In the genomic region with DNA sequence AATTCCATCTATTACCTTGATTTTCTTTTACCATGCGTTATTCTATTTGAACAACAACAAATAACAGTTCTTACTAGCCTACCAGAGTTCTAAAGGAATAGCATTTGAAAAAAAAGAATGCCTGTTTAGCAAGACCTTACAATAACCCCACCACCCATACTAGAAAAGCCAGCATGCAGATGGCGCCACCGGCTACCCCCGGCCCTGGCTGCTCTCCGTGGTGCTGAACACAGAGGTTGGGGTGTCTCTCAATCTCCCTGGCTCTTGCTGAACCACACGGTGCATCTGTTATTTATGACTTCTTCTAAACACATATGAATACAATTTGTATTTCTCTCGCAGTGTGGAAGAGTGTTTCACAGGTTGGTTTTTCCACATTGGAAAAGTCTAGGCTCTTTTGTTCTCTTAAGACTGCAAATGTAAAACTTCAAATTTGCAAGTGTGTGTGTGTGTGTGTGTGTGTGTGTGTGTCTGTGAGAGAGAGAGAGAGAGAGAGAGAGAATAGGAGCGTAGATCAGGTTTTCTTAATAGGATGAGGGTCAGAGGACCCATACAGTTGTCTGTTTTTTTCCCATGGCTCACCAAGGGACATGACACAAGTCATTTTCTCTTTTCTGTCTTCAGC, we compare ENCODE assay signal across 13 cellular contexts. TPM values are rescaled to one million over a fixed set of nuclear protein-coding genes. Genes with fewer than 3 reads are reported as not detected.
DNase-seq lines count a peak whose midpoint lies in the region; ATAC-seq and TF ChIP-seq lines count a peak whose summit lies in the region.
"Had no signal": no experiment of that assay in that cellular context is flagged by ENCODE, and none has a peak within 500 bp of the region (broad histone marks: within the 10 kb centered on the region; RNA-seq: fewer than 3 reads in every experiment).

No MANE protein-coding gene starts in this region.

- no peak overlapping the region for H3T11ph ChIP-seq in H9 (ENCODE audit: low read length)

- H3K4me3 ChIP-seq in DND-41 (ENCODE audit: low read depth in 1 of 2, low read length in 2 of 2) (no peak overlapping the region), SJCRH30 (no peak overlapping the region)

- H4K91ac ChIP-seq in H9 (ENCODE audit: insufficient read length, low read depth, low read length), result no peak overlapping the region

- H3K4me3 Mint-ChIP-seq in H9, result no peak overlapping the region
- H3K4me3 Mint-ChIP-seq: stimulated activated naive CD8-positive, alpha-beta T cell treated with anti-CD3 and anti-CD28 coated beads, Interleukin-15, Interleukin-2, amounts not matched to agents 100 ng/mL and 50 ng/mL, for 24 hours had no signal

- H3K9me3 ChIP-seq in DND-41 (ENCODE audit: insufficient read depth, low read length, severe bottlenecking) (peaks cover 4% of the 10 kb centered on the region), H9 (ENCODE audit: control insufficient read depth, low read depth, low read length) (no peaks in the 10 kb centered on the region), SJCRH30 (replicated peaks) (no peaks in the 10 kb centered on the region)

- H3K9ac ChIP-seq in DND-41 (ENCODE audit: low read depth, low read length) (no peak overlapping the region), H9 (ENCODE audit: extremely low read depth, insufficient read length, low read length) (no peak overlapping the region)

- no peak overlapping the region for H3K27ac Mint-ChIP-seq in H9
- H3K27ac Mint-ChIP-seq: stimulated activated naive CD8-positive, alpha-beta T cell treated with anti-CD3 and anti-CD28 coated beads, Interleukin-15, Interleukin-2, amounts not matched to agents 100 ng/mL and 50 ng/mL, for 24 hours had no signal

- peaks cover 25% of the 10 kb centered on the region for H3K27me3 Mint-ChIP-seq in H9 (ENCODE audit: low read depth)

- H3K79me2 ChIP-seq in DND-41 (ENCODE audit: insufficient read depth, low read length), result no peaks in the 10 kb centered on the region
- H3K79me2 ChIP-seq in H9 (ENCODE audit: insufficient read depth, low read length), result no peaks in the 10 kb centered on the region

- H3K36me3 ChIP-seq in DND-41 (ENCODE audit: insufficient read depth, low read length), result no peaks in the 10 kb centered on the region
- H3K36me3 ChIP-seq in SJCRH30, result no peaks in the 10 kb centered on the region

- no peak overlapping the region for H4K8ac ChIP-seq in H9 (replicated peaks; ENCODE audit: insufficient read length, low read depth, low read length)

- no peak overlapping the region for H4K5ac ChIP-seq in H9 (ENCODE audit: insufficient read length, low read depth, low read length)

- H2BK5ac ChIP-seq in H9 (ENCODE audit: insufficient read length, low read length), result no peak overlapping the region

- no peak overlapping the region for H2AFZ ChIP-seq in DND-41 (ENCODE audit: low read depth, low read length)
- no peak overlapping the region for H2AFZ ChIP-seq in H9 (ENCODE audit: low read length)

- no peak overlapping the region for H2BK120ac ChIP-seq in H9 (ENCODE audit: low read depth, low read length, poor library complexity, severe bottlenecking)

- H3K23me2 ChIP-seq in H9 (ENCODE audit: insufficient read length, low read depth, low read length, poor library complexity, severe bottlenecking), result no peaks in the 10 kb centered on the region

- ATAC-seq in DND-41 (ENCODE audit: insufficient read depth, low read depth), result peak; percentile 61; the same call in 1 of the 3 replicates
- ATAC-seq in GM19351 (IDR thresholded peaks at IDR 0.05; ENCODE audit: unreplicated experiment), result no peak
- no peak for ATAC-seq in GM21423 (IDR thresholded peaks at IDR 0.05; ENCODE audit: unreplicated experiment)
- ATAC-seq: esophagus mucosa had no signal

- H3K27ac ChIP-seq in DND-41 (ENCODE audit: low read length), result no peak overlapping the region
- no peak overlapping the region for H3K27ac ChIP-seq in H9 (ENCODE audit: insufficient read length, low read depth, low read length)
- no peak overlapping the region for H3K27ac ChIP-seq in SJCRH30
- H3K27ac ChIP-seq: HL-60 had no signal

- no peak overlapping the region for H3K23ac ChIP-seq in H9 (ENCODE audit: insufficient read length, low read depth, low read length)

- H3K18ac ChIP-seq in H9 (ENCODE audit: insufficient read length, low read depth, low read length), result no peak overlapping the region

- H3K56ac ChIP-seq in H9 (ENCODE audit: insufficient read length, low read depth, low read length), result no peak overlapping the region

- TF ChIP-seq CTCF in DND-41 (IDR thresholded peaks at IDR 0.05; ENCODE audit: borderline replicate concordance, extremely low read depth, low read length, poor library complexity, severe bottlenecking) (peak; percentile 63), H9 (conservative IDR thresholded peaks at IDR 0.05) (peak; percentile 49; the same call in 2 of the 3 replicates)

- H3K4me2 ChIP-seq in DND-41 (ENCODE audit: insufficient read depth, low read length) (no peak overlapping the region), H9 (ENCODE audit: insufficient read depth, insufficient read length, low read length) (no peak overlapping the region)

- peaks cover 21 to 24% of the 10 kb centered on the region in 2 experiments for H3K4me1 Mint-ChIP-seq in H9

- H3K9me3 Mint-ChIP-seq in H9, result peaks cover 0 to 3% of the 10 kb centered on the region in 2 experiments; a peak in 3 of 5 replicates
- H3K9me3 Mint-ChIP-seq: stimulated activated naive CD8-positive, alpha-beta T cell treated with anti-CD3 and anti-CD28 coated beads, Interleukin-15, Interleukin-2, amounts not matched to agents 100 ng/mL and 50 ng/mL, for 24 hours had no signal

- no peak overlapping the region for H2AK5ac ChIP-seq in H9 (ENCODE audit: insufficient read length, low read length)

- no peak overlapping the region for H3K14ac ChIP-seq in H9 (ENCODE audit: insufficient read depth, low read length)

- H3K27me3 ChIP-seq in DND-41 (ENCODE audit: insufficient read depth, low read length, poor library complexity), result no peaks in the 10 kb centered on the region
- H3K27me3 ChIP-seq in H9 (ENCODE audit: insufficient read depth, low read length), result no peaks in the 10 kb centered on the region
- H3K27me3 ChIP-seq in SJCRH30, result no peaks in the 10 kb centered on the region; the same call in 1 of the 2 replicates

- H2BK20ac ChIP-seq in H9 (ENCODE audit: low read depth, low read length, poor library complexity, severe bottlenecking), result no peak overlapping the region

- H2BK12ac ChIP-seq in H9 (ENCODE audit: insufficient read length, low read depth, low read length), result no peak overlapping the region

- H3K4me1 ChIP-seq in DND-41 (ENCODE audit: insufficient read depth, low read length) (no peaks in the 10 kb centered on the region), H9 (ENCODE audit: insufficient read depth, low read length) (no peaks in the 10 kb centered on the region), SJCRH30 (no peaks in the 10 kb centered on the region)

- no peak overlapping the region for H3K4ac ChIP-seq in H9 (ENCODE audit: low read depth, low read length)

- H3K79me1 ChIP-seq in H9 (ENCODE audit: insufficient read depth, low read depth, low read length, poor library complexity, severe bottlenecking), result no peaks in the 10 kb centered on the region

- WGBS in H9 (ENCODE audit: extremely low coverage, insufficient read length, low lambda C conversion rate), result no CpG with 5 or more reads among the region's 8 CpGs

- DNase-seq in DND-41 (peak; percentile 61), H9 (peak; percentile 80), SJCRH30 (peak; percentile 48 to 63), iris pigment epithelial cell (ENCODE audit: low read depth) (peak; percentile 2), NCI-H2081 treated with DMSO at 0.1 percent for 48 hours (lab: John Stamatoyannopoulos, UW) (no peak), activated gamma-delta T cell (lab: John Stamatoyannopoulos, UW) (no peak)
- DNase-seq: DMS79, NCI-H2029 had no signal

- no peaks in the 10 kb centered on the region for H3K36me3 Mint-ChIP-seq in H9 (ENCODE audit: insufficient read depth in 1 of 3, low read depth in 3 of 3)

- H4K20me1 ChIP-seq in DND-41 (ENCODE audit: insufficient read depth, low read length), result no peaks in the 10 kb centered on the region
- no peaks in the 10 kb centered on the region for H4K20me1 ChIP-seq in H9 (ENCODE audit: control insufficient read depth, insufficient read depth, insufficient read length)

- H2BK15ac ChIP-seq in H9 (ENCODE audit: low read depth, low read length), result no peak overlapping the region

RNA-seq across cellular contexts. Expression of gene GRIK3, which starts 13.6 kb away (rescaled TPM):
- 1.7 TPM in 2 replicates for total RNA-seq in H9 (2021)
- not detected in 2 replicates for total RNA-seq in SJCRH30 (2014; rRNA removed; shearing (Covaris generic))

Comparison
In these comparisons a context has a peak if more than half of its experiments do, and no peak if none do; other contexts are left out.
1. DNase-seq: peak in DND-41 (single experiment), H9 (single experiment), SJCRH30 (2 of 2) and iris pigment epithelial cell (single experiment); none in NCI-H2081 treated with DMSO at 0.1 percent for 48 hours (single experiment) and activated gamma-delta T cell (single experiment).